Comparison of ENCODE assay signal across 14 cellular contexts in genomic region chrX:48470833-48471118, GRCh38. TPM values are rescaled to one million over a fixed set of nuclear protein-coding genes. Genes with fewer than 3 reads are reported as not detected.
DNase-seq lines count a peak whose midpoint lies in the region; ATAC-seq, FAIRE-seq and TF ChIP-seq lines count a peak whose summit lies in the region.
"Had no signal": no experiment of that assay in that cellular context is flagged by ENCODE, and none has a peak within 500 bp of the region (broad histone marks: within the 10 kb centered on the region; RNA-seq: fewer than 3 reads in every experiment).

No MANE protein-coding gene starts in this region.

- TSS peak; percentile 74 for BruUV-seq in HepG2 (replicated peaks; lab: Mats Ljungman, UMichigan)

- peaks cover 20% of the 10 kb centered on the region for H3K36me3 ChIP-seq in WERI-Rb-1
- H3K36me3 ChIP-seq in HepG2 (replicated peaks in 1 of 2; ENCODE audit: control insufficient read depth in 1 of 2, insufficient read depth in 2 of 2, low read length in 2 of 2), result no peaks in the 10 kb centered on the region

- no peak for TF ChIP-seq CTCF in WERI-Rb-1 (IDR thresholded peaks at IDR 0.05; ENCODE audit: low read depth, low read length)
- no peak for TF ChIP-seq CTCF in HepG2 (CRISPR knock-in tag; IDR thresholded peaks at IDR 0.05)

- H3K4me3 ChIP-seq in WERI-Rb-1 (ENCODE audit: low read depth, low read length), result no peak overlapping the region
- peak overlapping the region; percentile 1 to 74 (median 21); a peak in 3 of 6 replicates for H3K4me3 ChIP-seq in HepG2 (replicated peaks in 1 of 3; ENCODE audit: insufficient read depth in 1 of 3, low read depth in 2 of 3, low read length in 3 of 3)

- WGBS in HepG2 (ENCODE audit: low lambda C conversion rate), result no CpG with 5 or more reads among the region's 9 CpGs

- no peak for FAIRE-seq in HepG2 (lab: Jason Lieb, UNC)

- no peak overlapping the region for H2AFZ ChIP-seq in HepG2 (ENCODE audit: low read length)

- in situ Hi-C loops in HepG2 (cut with HindIII; ENCODE audit: extremely low pct_ligation_motif_present, low pct_unique_long_range_greater_than_20kb), result no loop called here

- peaks cover 11% of the 10 kb centered on the region for H3K79me2 ChIP-seq in HepG2 (ENCODE audit: insufficient read depth, low read length)

- peak; percentile 66 for ATAC-seq in HepG2

- TF ChIP-seq RAD21 in HepG2 (CRISPR knock-in tag; IDR thresholded peaks at IDR 0.05), result no peak

- H3K4me2 ChIP-seq in HepG2 (ENCODE audit: low read depth, low read length), result peak overlapping the region; percentile 96

- H3K27ac ChIP-seq in WERI-Rb-1, result peak overlapping the region; percentile 90
- peak overlapping the region; percentile 67 for H3K27ac ChIP-seq in HepG2 (ENCODE audit: extremely low read length, insufficient read depth, low read length)

- POLR2A ChIA-PET in HepG2 (lab: Yijun Ruan, JAX), result interaction anchor here (0.9 to 3.7 kb wide), 7 partner anchors 10 to 634 kb away, joined by 3 to 16 read pairs (median 3); partner anchors contain the start of genes EBP and ZNF81

- intact Hi-C loops in HepG2 (cut with micrococcal nuclease; ENCODE audit: unreplicated experiment), result loop anchor here (5.0 to 10.0 kb wide), 2 partner anchors 37 to 64 kb away; partner anchors contain the start of genes PORCN and TBC1D25

- H3K9me3 ChIP-seq in WERI-Rb-1 (ENCODE audit: severe bottlenecking) (no peaks in the 10 kb centered on the region), HepG2 (ENCODE audit: low read length) (no peaks in the 10 kb centered on the region)

- peaks cover 60% of the 10 kb centered on the region for H3K4me1 ChIP-seq in HepG2 (ENCODE audit: insufficient read depth, low read length)

- peak in 1 of 2 experiments; percentile 50; a peak in 1 of 4 replicates for TF ChIP-seq POLR2A in HepG2 (IDR thresholded peaks at IDR 0.05; ENCODE audit: insufficient read depth in 1 of 2, low read depth in 2 of 2, low read length in 2 of 2)

- CTCF ChIA-PET in HepG2 (lab: Yijun Ruan, JAX; ENCODE audit: low intra/inter-chr PET ratio, low total read pairs), result no interaction called here

- DNase-seq in D341Med (ENCODE audit: low spot score) (peak; percentile 12), WERI-Rb-1 (no peak), HepG2 (ENCODE audit: low spot score) (peak; percentile 52), SKM-1 treated with dmso at 0.1 percent for 144 hours (lab: John Stamatoyannopoulos, UW; ENCODE audit: unreplicated experiment) (no peak), NCI-H2081 treated with DMSO at 0.1 percent for 48 hours (lab: John Stamatoyannopoulos, UW) (no peak)
- DNase-seq: NCI-H187, NCI-H446, RPMI8226, SIG-M5 had no signal

- TF ChIP-seq EP300 in HepG2 (IDR thresholded peaks at IDR 0.05; ENCODE audit: low read depth in 2 of 2, low read length in 2 of 2) (no peak), HepG2 (CRISPR knock-in tag; IDR thresholded peaks at IDR 0.05; ENCODE audit: borderline replicate concordance) (no peak)

- no peaks in the 10 kb centered on the region for H3K27me3 ChIP-seq in WERI-Rb-1 (ENCODE audit: insufficient read depth, low read depth, severe bottlenecking)
- H3K27me3 ChIP-seq in HepG2 (ENCODE audit: control insufficient read depth in 1 of 2, insufficient read depth in 2 of 2, low read length in 2 of 2), result no peaks in the 10 kb centered on the region; a peak in 1 of 5 replicates

- peak overlapping the region; percentile 60 for H3K9ac ChIP-seq in HepG2 (ENCODE audit: insufficient read depth, low read depth, low read length)

- no peaks in the 10 kb centered on the region for H4K20me1 ChIP-seq in HepG2 (ENCODE audit: insufficient read depth, low read length)

RNA-seq across cellular contexts. Expression of gene SLC38A5, which starts 0.7 kb away (rescaled TPM):
- total RNA-seq in HepG2 (2016; rRNA removed; fragmentation: Illumina TruSeq; extraction: Trizol), result 22.3 and 46.1 TPM in 2 replicates
- 13.5 and 14.5 TPM in 2 replicates for total RNA-seq in HepG2 (2016; cell fraction: cytosol; rRNA removed; fragmentation: Illumina TruSeq; extraction: Trizol; ENCODE audit: low read depth)
- 20.3 and 48.1 TPM in 2 replicates for total RNA-seq in HepG2 (2016; cell fraction: insoluble cytoplasmic fraction; rRNA removed; fragmentation: Illumina TruSeq; extraction: Trizol)
- total RNA-seq in HepG2 (2016; cell fraction: membrane; rRNA removed; fragmentation: Illumina TruSeq; extraction: Trizol), result 23.8 and 29.3 TPM in 2 replicates
- 40.9 and 48.7 TPM in 2 replicates for total RNA-seq in HepG2 (2016; cell fraction: nucleus; rRNA removed; fragmentation: Illumina TruSeq; extraction: Trizol)
- polyA plus RNA-seq in HepG2 (2011; rRNA removed), result 73.4 and 90.9 TPM in 2 replicates
- 75.4 and 104 TPM in 2 replicates for polyA plus RNA-seq in HepG2 (2011; cell fraction: cytosol; rRNA removed)
- polyA plus RNA-seq in HepG2 (2011; cell fraction: nucleus; rRNA removed), result 312 and 314 TPM in 2 replicates
- polyA plus RNA-seq in HepG2 (2012), result 32.8 and 75.3 TPM in 2 replicates
- polyA plus RNA-seq in HepG2 (2016; cell fraction: cytosol; fragmentation: Illumina TruSeq; extraction: Trizol; ENCODE audit: low read depth), result 16.0 and 18.8 TPM in 2 replicates
- 22.1 and 26.8 TPM in 2 replicates for polyA plus RNA-seq in HepG2 (2016; cell fraction: insoluble cytoplasmic fraction; fragmentation: Illumina TruSeq; extraction: Trizol; ENCODE audit: low read depth)
- 22.3 and 26.2 TPM in 2 replicates for polyA plus RNA-seq in HepG2 (2016; cell fraction: membrane; fragmentation: Illumina TruSeq; extraction: Trizol; ENCODE audit: low read depth)
- polyA plus RNA-seq in HepG2 (2016; cell fraction: nucleus; fragmentation: Illumina TruSeq; extraction: Trizol; ENCODE audit: insufficient read depth, low read depth), result 112 and 114 TPM in 2 replicates
- polyA minus RNA-seq in HepG2 (2011; rRNA and poly(A)+ RNA removed; ENCODE audit: low replicate concordance), result 224 and 1,094 TPM in 2 replicates
- polyA minus RNA-seq in HepG2 (2011; cell fraction: cytosol; rRNA and poly(A)+ RNA removed), result 41.8 and 53.3 TPM in 2 replicates
- polyA minus RNA-seq in HepG2 (2011; cell fraction: nucleus; rRNA and poly(A)+ RNA removed), result 19.8 and 22.1 TPM in 2 replicates
- total RNA-seq: Daoy had no signal

RNA-seq across cellular contexts. Expression of gene FTSJ1, which starts 5.2 kb away (rescaled TPM):
- total RNA-seq in HepG2 (2016; rRNA removed; fragmentation: Illumina TruSeq; extraction: Trizol), result 37.9 and 40.1 TPM in 2 replicates
- 14.5 and 21.0 TPM in 2 replicates for total RNA-seq in HepG2 (2016; cell fraction: cytosol; rRNA removed; fragmentation: Illumina TruSeq; extraction: Trizol; ENCODE audit: low read depth)
- total RNA-seq in HepG2 (2016; cell fraction: insoluble cytoplasmic fraction; rRNA removed; fragmentation: Illumina TruSeq; extraction: Trizol), result 38.2 and 38.5 TPM in 2 replicates
- 28.7 and 33.6 TPM in 2 replicates for total RNA-seq in HepG2 (2016; cell fraction: membrane; rRNA removed; fragmentation: Illumina TruSeq; extraction: Trizol)
- 21.1 and 25.4 TPM in 2 replicates for total RNA-seq in HepG2 (2016; cell fraction: nucleus; rRNA removed; fragmentation: Illumina TruSeq; extraction: Trizol)
- polyA plus RNA-seq in HepG2 (2011; rRNA removed), result 29.2 and 30.3 TPM in 2 replicates
- 21.3 and 28.2 TPM in 2 replicates for polyA plus RNA-seq in HepG2 (2011; cell fraction: cytosol; rRNA removed)
- polyA plus RNA-seq in HepG2 (2011; cell fraction: nucleus; rRNA removed), result 49.1 and 64.2 TPM in 2 replicates
- polyA plus RNA-seq in HepG2 (2012), result 19.2 and 29.3 TPM in 2 replicates
- 16.8 and 24.9 TPM in 2 replicates for polyA plus RNA-seq in HepG2 (2016; cell fraction: cytosol; fragmentation: Illumina TruSeq; extraction: Trizol; ENCODE audit: low read depth)
- 45.2 and 50.6 TPM in 2 replicates for polyA plus RNA-seq in HepG2 (2016; cell fraction: insoluble cytoplasmic fraction; fragmentation: Illumina TruSeq; extraction: Trizol; ENCODE audit: low read depth)
- 26.8 and 36.1 TPM in 2 replicates for polyA plus RNA-seq in HepG2 (2016; cell fraction: membrane; fragmentation: Illumina TruSeq; extraction: Trizol; ENCODE audit: low read depth)
- 56.7 and 58.6 TPM in 2 replicates for polyA plus RNA-seq in HepG2 (2016; cell fraction: nucleus; fragmentation: Illumina TruSeq; extraction: Trizol; ENCODE audit: insufficient read depth, low read depth)
- 31.0 and 108 TPM in 2 replicates for polyA minus RNA-seq in HepG2 (2011; rRNA and poly(A)+ RNA removed; ENCODE audit: low replicate concordance)
- 9.3 and 14.7 TPM in 2 replicates for polyA minus RNA-seq in HepG2 (2011; cell fraction: cytosol; rRNA and poly(A)+ RNA removed)
- polyA minus RNA-seq in HepG2 (2011; cell fraction: nucleus; rRNA and poly(A)+ RNA removed), result 14.7 and 15.6 TPM in 2 replicates

RNA-seq across cellular contexts. Expression of gene PORCN, which starts 38.0 kb away (rescaled TPM):
- total RNA-seq in HepG2 (2016; rRNA removed; fragmentation: Illumina TruSeq; extraction: Trizol), result 2.6 and 3.9 TPM in 2 replicates
- total RNA-seq in HepG2 (2016; cell fraction: cytosol; rRNA removed; fragmentation: Illumina TruSeq; extraction: Trizol; ENCODE audit: low read depth), result 2.7 and 3.7 TPM in 2 replicates
- total RNA-seq in HepG2 (2016; cell fraction: insoluble cytoplasmic fraction; rRNA removed; fragmentation: Illumina TruSeq; extraction: Trizol), result 1.7 and 3.0 TPM in 2 replicates
- 4.4 and 5.2 TPM in 2 replicates for total RNA-seq in HepG2 (2016; cell fraction: membrane; rRNA removed; fragmentation: Illumina TruSeq; extraction: Trizol)
- total RNA-seq in HepG2 (2016; cell fraction: nucleus; rRNA removed; fragmentation: Illumina TruSeq; extraction: Trizol), result 1.9 and 2.5 TPM in 2 replicates
- polyA plus RNA-seq in HepG2 (2011; rRNA removed), result 5.8 and 6.0 TPM in 2 replicates
- polyA plus RNA-seq in HepG2 (2011; cell fraction: cytosol; rRNA removed), result 4.1 and 6.5 TPM in 2 replicates
- 19.8 and 20.1 TPM in 2 replicates for polyA plus RNA-seq in HepG2 (2011; cell fraction: nucleus; rRNA removed)
- polyA plus RNA-seq in HepG2 (2012), result 2.3 and 3.6 TPM in 2 replicates
- polyA plus RNA-seq in HepG2 (2016; cell fraction: cytosol; fragmentation: Illumina TruSeq; extraction: Trizol; ENCODE audit: low read depth), result 3.8 and 3.9 TPM in 2 replicates
- 2.5 and 3.3 TPM in 2 replicates for polyA plus RNA-seq in HepG2 (2016; cell fraction: insoluble cytoplasmic fraction; fragmentation: Illumina TruSeq; extraction: Trizol; ENCODE audit: low read depth)
- polyA plus RNA-seq in HepG2 (2016; cell fraction: membrane; fragmentation: Illumina TruSeq; extraction: Trizol; ENCODE audit: low read depth), result 4.6 and 5.1 TPM in 2 replicates
- polyA plus RNA-seq in HepG2 (2016; cell fraction: nucleus; fragmentation: Illumina TruSeq; extraction: Trizol; ENCODE audit: insufficient read depth, low read depth), result 5.0 and 5.7 TPM in 2 replicates
- 16.7 and 23.7 TPM in 2 replicates for polyA minus RNA-seq in HepG2 (2011; rRNA and poly(A)+ RNA removed; ENCODE audit: low replicate concordance)
- 1.7 and 2.0 TPM in 2 replicates for polyA minus RNA-seq in HepG2 (2011; cell fraction: cytosol; rRNA and poly(A)+ RNA removed)
- 4.2 and 5.1 TPM in 2 replicates for polyA minus RNA-seq in HepG2 (2011; cell fraction: nucleus; rRNA and poly(A)+ RNA removed)

RNA-seq across cellular contexts. Expression of gene EBP, which starts 50.8 kb away (rescaled TPM):
- 162 and 260 TPM in 2 replicates for total RNA-seq in HepG2 (2016; rRNA removed; fragmentation: Illumina TruSeq; extraction: Trizol)
- total RNA-seq in HepG2 (2016; cell fraction: cytosol; rRNA removed; fragmentation: Illumina TruSeq; extraction: Trizol; ENCODE audit: low read depth), result 147 and 171 TPM in 2 replicates
- total RNA-seq in HepG2 (2016; cell fraction: insoluble cytoplasmic fraction; rRNA removed; fragmentation: Illumina TruSeq; extraction: Trizol), result 146 and 274 TPM in 2 replicates
- total RNA-seq in HepG2 (2016; cell fraction: membrane; rRNA removed; fragmentation: Illumina TruSeq; extraction: Trizol), result 149 and 167 TPM in 2 replicates
- total RNA-seq in HepG2 (2016; cell fraction: nucleus; rRNA removed; fragmentation: Illumina TruSeq; extraction: Trizol), result 182 and 206 TPM in 2 replicates
- 106 and 162 TPM in 2 replicates for polyA plus RNA-seq in HepG2 (2011; rRNA removed)
- polyA plus RNA-seq in HepG2 (2011; cell fraction: cytosol; rRNA removed), result 168 and 176 TPM in 2 replicates
- 94.7 and 111 TPM in 2 replicates for polyA plus RNA-seq in HepG2 (2011; cell fraction: nucleus; rRNA removed)
- polyA plus RNA-seq in HepG2 (2012), result 122 and 141 TPM in 2 replicates
- polyA plus RNA-seq in HepG2 (2016; cell fraction: cytosol; fragmentation: Illumina TruSeq; extraction: Trizol; ENCODE audit: low read depth), result 138 and 157 TPM in 2 replicates
- polyA plus RNA-seq in HepG2 (2016; cell fraction: insoluble cytoplasmic fraction; fragmentation: Illumina TruSeq; extraction: Trizol; ENCODE audit: low read depth), result 129 and 142 TPM in 2 replicates
- polyA plus RNA-seq in HepG2 (2016; cell fraction: membrane; fragmentation: Illumina TruSeq; extraction: Trizol; ENCODE audit: low read depth), result 117 and 128 TPM in 2 replicates
- polyA plus RNA-seq in HepG2 (2016; cell fraction: nucleus; fragmentation: Illumina TruSeq; extraction: Trizol; ENCODE audit: insufficient read depth, low read depth), result 318 and 347 TPM in 2 replicates
- polyA minus RNA-seq in HepG2 (2011; rRNA and poly(A)+ RNA removed; ENCODE audit: low replicate concordance), result 268 and 948 TPM in 2 replicates
- 59.2 and 70.4 TPM in 2 replicates for polyA minus RNA-seq in HepG2 (2011; cell fraction: cytosol; rRNA and poly(A)+ RNA removed)
- polyA minus RNA-seq in HepG2 (2011; cell fraction: nucleus; rRNA and poly(A)+ RNA removed), result 25.6 and 30.3 TPM in 2 replicates

RNA-seq across cellular contexts. Expression of gene SSX4B, which starts 59.0 kb away (rescaled TPM):
- total RNA-seq in HepG2 (2016; rRNA removed; fragmentation: Illumina TruSeq; extraction: Trizol), result not detected in 2 replicates
- not detected in 2 replicates for total RNA-seq in HepG2 (2016; cell fraction: cytosol; rRNA removed; fragmentation: Illumina TruSeq; extraction: Trizol; ENCODE audit: low read depth)
- total RNA-seq in HepG2 (2016; cell fraction: insoluble cytoplasmic fraction; rRNA removed; fragmentation: Illumina TruSeq; extraction: Trizol), result not detected in 2 replicates
- total RNA-seq in HepG2 (2016; cell fraction: membrane; rRNA removed; fragmentation: Illumina TruSeq; extraction: Trizol), result not detected in 2 replicates
- total RNA-seq in HepG2 (2016; cell fraction: nucleus; rRNA removed; fragmentation: Illumina TruSeq; extraction: Trizol), result not detected in 2 replicates
- not detected in 2 replicates for polyA plus RNA-seq in HepG2 (2011; rRNA removed)
- not detected in 2 replicates for polyA plus RNA-seq in HepG2 (2011; cell fraction: cytosol; rRNA removed)
- polyA plus RNA-seq in HepG2 (2011; cell fraction: nucleus; rRNA removed), result not detected in 2 replicates
- polyA plus RNA-seq in HepG2 (2012), result not detected in 2 replicates
- not detected in 2 replicates for polyA plus RNA-seq in HepG2 (2016; cell fraction: cytosol; fragmentation: Illumina TruSeq; extraction: Trizol; ENCODE audit: low read depth)
- polyA plus RNA-seq in HepG2 (2016; cell fraction: insoluble cytoplasmic fraction; fragmentation: Illumina TruSeq; extraction: Trizol; ENCODE audit: low read depth), result not detected in 2 replicates
- not detected in 2 replicates for polyA plus RNA-seq in HepG2 (2016; cell fraction: membrane; fragmentation: Illumina TruSeq; extraction: Trizol; ENCODE audit: low read depth)
- not detected in 2 replicates for polyA plus RNA-seq in HepG2 (2016; cell fraction: nucleus; fragmentation: Illumina TruSeq; extraction: Trizol; ENCODE audit: insufficient read depth, low read depth)
- not detected in 2 replicates for polyA minus RNA-seq in HepG2 (2011; rRNA and poly(A)+ RNA removed; ENCODE audit: low replicate concordance)
- not detected in 2 replicates for polyA minus RNA-seq in HepG2 (2011; cell fraction: cytosol; rRNA and poly(A)+ RNA removed)
- polyA minus RNA-seq in HepG2 (2011; cell fraction: nucleus; rRNA and poly(A)+ RNA removed), result not detected in 2 replicates
- total RNA-seq: Daoy, H4, HT-29 had no signal
- polyA plus RNA-seq: CD14-positive monocyte, IgD-negative memory B cell had no signal

Comparison
In these comparisons a context has a peak if more than half of its experiments do, and no peak if none do; other contexts are left out.
1. DNase-seq: peak in D341Med (single experiment) and HepG2 (single experiment); none in WERI-Rb-1 (single experiment), SKM-1 treated with dmso at 0.1 percent for 144 hours (single experiment) and NCI-H2081 treated with DMSO at 0.1 percent for 48 hours (single experiment).